In genomic region chr1:933603-933940, GRCh38 we compare ENCODE assay signal across 17 cellular contexts. TPM values are rescaled to one million over a fixed set of nuclear protein-coding genes. Genes with fewer than 3 reads are reported as not detected.
A peak's percentile ranks its signal among the peaks of the same experiment; 100 is the strongest.
DNase-seq lines count a peak whose midpoint lies in the region; TF ChIP-seq lines count a peak whose summit lies in the region.
"Had no signal": no experiment of that assay in that cellular context is flagged by ENCODE, and none has a peak within 500 bp of the region (broad histone marks: within the 10 kb centered on the region; RNA-seq: fewer than 3 reads in every experiment).

No MANE protein-coding gene starts in this region.

- CTCF ChIA-PET in HEK293 (lab: Yijun Ruan, JAX) = interaction anchor here (1.3 to 1.4 kb wide), 2 partner anchors 11 to 29 kb away, joined by 5 to 6 read pairs; no protein-coding TSS in a partner anchor

- peak in 2 of 3 experiments; percentile 45 to 69 for DNase-seq in NCI-H1417 (lab: John Stamatoyannopoulos, UW)
- DNase-seq in NCI-H1417 treated with DMSO at 0.1 percent for 48 hours (lab: John Stamatoyannopoulos, UW) = no peak
- peak; percentile 59 for DNase-seq in retina
- DNase-seq in right atrium auricular region (ENCODE audit: low spot score) = no peak
- DNase-seq in vagina (ENCODE audit: extremely low spot score in 2 of 2) = no peak
- DNase-seq in SKM-1 (lab: John Stamatoyannopoulos, UW; ENCODE audit: unreplicated experiment) = no peak
- DNase-seq: DMS79 treated with DMSO at 0.1 percent for 48 hours, GM23248, HFFc6, KBM-7, NCI-H1105, NCI-H1930, NCI-H526, SHP77 treated with DMSO at 0.1 percent for 48 hours had no signal

- H3K4me3 ChIP-seq in HEK293 (ENCODE audit: low read depth, low read length) = no peak overlapping the region
- no peak overlapping the region for H3K4me3 ChIP-seq in right atrium auricular region
- H3K4me3 ChIP-seq in vagina = no peak overlapping the region
- H3K4me3 ChIP-seq: GM23248 had no signal

- H3K27ac ChIP-seq in HEK293 (ENCODE audit: extremely low read depth, low read depth, low read length) = no peak overlapping the region
- peak overlapping the region; percentile 80 for H3K27ac ChIP-seq in VCaP
- no peak overlapping the region for H3K27ac ChIP-seq in right atrium auricular region
- no peak overlapping the region for H3K27ac ChIP-seq in vagina
- H3K27ac ChIP-seq: GM23248 had no signal

- peaks cover 0 to 45% of the 10 kb centered on the region in 2 experiments; a peak in 1 of 3 replicates for H3K36me3 ChIP-seq in HEK293 (ENCODE audit: control insufficient read depth in 2 of 2, insufficient read depth in 1 of 2, low read length in 2 of 2)
- no peaks in the 10 kb centered on the region for H3K36me3 ChIP-seq in right atrium auricular region
- H3K36me3 ChIP-seq in vagina = no peaks in the 10 kb centered on the region

- peaks cover 0 to 8% of the 10 kb centered on the region in 2 donors for H3K27me3 ChIP-seq in right atrium auricular region
- H3K27me3 ChIP-seq in vagina = no peaks in the 10 kb centered on the region

- no peak for TF ChIP-seq CTCF in HEK293 (tag by site-specific recombination; IDR thresholded peaks at IDR 0.05)
- no peak for TF ChIP-seq CTCF in VCaP (conservative IDR thresholded peaks at IDR 0.05)
- no peak for TF ChIP-seq CTCF in right atrium auricular region (IDR thresholded peaks at IDR 0.05)
- TF ChIP-seq CTCF in vagina (IDR thresholded peaks at IDR 0.05) = no peak

- H3K4me1 ChIP-seq in HEK293 (ENCODE audit: control insufficient read depth, insufficient read depth, low read length) (peaks cover 36% of the 10 kb centered on the region), right atrium auricular region (peaks cover 0 to 16% of the 10 kb centered on the region in 2 donors), vagina (peaks cover 12% of the 10 kb centered on the region)

- POLR2A ChIA-PET in HEK293 (lab: Yijun Ruan, JAX) = interaction anchor here (0.6 to 6.5 kb wide), 4 partner anchors 8 to 41 kb away, joined by 3 to 111 read pairs (median 6); no protein-coding TSS in a partner anchor

- no peaks in the 10 kb centered on the region for H3K9me3 ChIP-seq in HEK293 (ENCODE audit: control insufficient read depth, insufficient read depth, low read depth, low read length)
- H3K9me3 ChIP-seq in right atrium auricular region = no peaks in the 10 kb centered on the region
- H3K9me3 ChIP-seq in vagina = no peaks in the 10 kb centered on the region

- TF ChIP-seq POLR2A in vagina (IDR thresholded peaks at IDR 0.05) = no peak

- intact Hi-C loops in vagina (cut with DNase I) = no loop called here

TF ChIP-seq in HEK293, 187 proteins besides CTCF, POLR2A, EP300 and RAD21:
- peak; percentile 66 for TF ChIP-seq OSR2 (tag by site-specific recombination; IDR thresholded peaks at IDR 0.05)
- TF ChIP-seq GLIS1 (tag by site-specific recombination; IDR thresholded peaks at IDR 0.05) = peak; percentile 100
- no peak for TF ChIP-seq ZNF416 (tag by site-specific recombination; IDR thresholded peaks at IDR 0.05)
- TF ChIP-seq, protein P1, sequence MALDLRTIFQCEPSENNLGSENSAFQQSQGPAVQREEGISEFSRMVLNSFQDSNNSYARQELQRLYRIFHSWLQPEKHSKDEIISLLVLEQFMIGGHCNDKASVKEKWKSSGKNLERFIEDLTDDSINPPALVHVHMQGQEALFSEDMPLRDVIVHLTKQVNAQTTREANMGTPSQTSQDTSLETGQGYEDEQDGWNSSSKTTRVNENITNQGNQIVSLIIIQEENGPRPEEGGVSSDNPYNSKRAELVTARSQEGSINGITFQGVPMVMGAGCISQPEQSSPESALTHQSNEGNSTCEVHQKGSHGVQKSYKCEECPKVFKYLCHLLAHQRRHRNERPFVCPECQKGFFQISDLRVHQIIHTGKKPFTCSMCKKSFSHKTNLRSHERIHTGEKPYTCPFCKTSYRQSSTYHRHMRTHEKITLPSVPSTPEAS (tag by site-specific recombination; IDR thresholded peaks at IDR 0.05) = no peak
- TF ChIP-seq KLF1 (tag by site-specific recombination; IDR thresholded peaks at IDR 0.05) = 0 out of 2 replicates have a peak, but pooled peaks have one; percentile 26
- TF ChIP-seq, protein P2, sequence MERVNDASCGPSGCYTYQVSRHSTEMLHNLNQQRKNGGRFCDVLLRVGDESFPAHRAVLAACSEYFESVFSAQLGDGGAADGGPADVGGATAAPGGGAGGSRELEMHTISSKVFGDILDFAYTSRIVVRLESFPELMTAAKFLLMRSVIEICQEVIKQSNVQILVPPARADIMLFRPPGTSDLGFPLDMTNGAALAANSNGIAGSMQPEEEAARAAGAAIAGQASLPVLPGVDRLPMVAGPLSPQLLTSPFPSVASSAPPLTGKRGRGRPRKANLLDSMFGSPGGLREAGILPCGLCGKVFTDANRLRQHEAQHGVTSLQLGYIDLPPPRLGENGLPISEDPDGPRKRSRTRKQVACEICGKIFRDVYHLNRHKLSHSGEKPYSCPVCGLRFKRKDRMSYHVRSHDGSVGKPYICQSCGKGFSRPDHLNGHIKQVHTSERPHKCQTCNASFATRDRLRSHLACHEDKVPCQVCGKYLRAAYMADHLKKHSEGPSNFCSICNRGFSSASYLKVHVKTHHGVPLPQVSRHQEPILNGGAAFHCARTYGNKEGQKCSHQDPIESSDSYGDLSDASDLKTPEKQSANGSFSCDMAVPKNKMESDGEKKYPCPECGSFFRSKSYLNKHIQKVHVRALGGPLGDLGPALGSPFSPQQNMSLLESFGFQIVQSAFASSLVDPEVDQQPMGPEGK (tag by site-specific recombination; IDR thresholded peaks at IDR 0.05) = peak; percentile 84
- TF ChIP-seq ZNF398 (tag by site-specific recombination; IDR thresholded peaks at IDR 0.05) = peak; percentile 27; the same call in 1 of the 2 replicates
- TF ChIP-seq IKZF3 (tag by site-specific recombination; IDR thresholded peaks at IDR 0.05) = peak; percentile 75; the same call in 1 of the 2 replicates
- 0 out of 2 replicates have a peak, but pooled peaks have one; percentile 15 for TF ChIP-seq WT1 (tag by site-specific recombination; IDR thresholded peaks at IDR 0.05)
- peak; percentile 40; the same call in 1 of the 2 replicates for TF ChIP-seq ZNF341 (tag by site-specific recombination; IDR thresholded peaks at IDR 0.05; ENCODE audit: low read depth)
- peak; percentile 76; the same call in 1 of the 2 replicates for TF ChIP-seq ZNF423 (tag by site-specific recombination; IDR thresholded peaks at IDR 0.05)
- TF ChIP-seq ZNF24 (tag by site-specific recombination; IDR thresholded peaks at IDR 0.05) = no peak
- TF ChIP-seq ZNF175 (tag by site-specific recombination; IDR thresholded peaks at IDR 0.05) = no peak
- TF ChIP-seq EGR2 (tag by site-specific recombination; IDR thresholded peaks at IDR 0.05; ENCODE audit: low read depth) = peak; percentile 23; the same call in 1 of the 2 replicates
- no peak for TF ChIP-seq ZFP3 (tag by site-specific recombination; IDR thresholded peaks at IDR 0.05; ENCODE audit: low read depth)
- TF ChIP-seq ZBTB1 (tag by site-specific recombination; IDR thresholded peaks at IDR 0.05) = no peak
- TF ChIP-seq ZNF335 (tag by site-specific recombination; conservative IDR thresholded peaks at IDR 0.05) = 0 out of 2 replicates have a peak, but pooled peaks have one; percentile 21
- TF ChIP-seq ZFHX2 (tag by site-specific recombination; conservative IDR thresholded peaks at IDR 0.05) = peak; percentile 70
- TF ChIP-seq GLIS2 (tag by site-specific recombination; IDR thresholded peaks at IDR 0.05) = peak; percentile 85
- no peak for TF ChIP-seq ZNF585B (tag by site-specific recombination; IDR thresholded peaks at IDR 0.05)
- TF ChIP-seq ZEB2 (tag by site-specific recombination; IDR thresholded peaks at IDR 0.05) = peak; percentile 71
- TF ChIP-seq ZBTB8A (tag by site-specific recombination; IDR thresholded peaks at IDR 0.05) = peak; percentile 7; the same call in 1 of the 2 replicates
- peak; percentile 99 for TF ChIP-seq ZIC2 (tag by site-specific recombination; IDR thresholded peaks at IDR 0.05)
- no peak for TF ChIP-seq ZNF214 (tag by site-specific recombination; IDR thresholded peaks at IDR 0.05; ENCODE audit: borderline replicate concordance)
TF ChIP-seq in HEK293: peak in this region for 16.

RNA-seq across cellular contexts. Expression of gene SAMD11, which starts 9.8 kb away (rescaled TPM):
- total RNA-seq in right atrium auricular region (1 to 10 TPM; 2.7 to 6.4 TPM), vagina (33.9 TPM)

RNA-seq across cellular contexts. Expression of gene NOC2L, which starts 25.5 kb away (rescaled TPM):
- total RNA-seq in right atrium auricular region (10 to 100 TPM; 29.5 to 38.8 TPM), vagina (42.5 TPM)

RNA-seq across cellular contexts. Expression of gene KLHL17, which starts 26.8 kb away (rescaled TPM):
- total RNA-seq in right atrium auricular region (1 to 10 TPM; 2.4 to 2.9 TPM), vagina (19.6 TPM)

RNA-seq across cellular contexts. Expression of gene PLEKHN1, which starts 32.7 kb away (rescaled TPM):
- total RNA-seq in right atrium auricular region (under 1 TPM in 1 of 2 donors, not detected in 1; 0.59 TPM), vagina (15.2 TPM)

RNA-seq across cellular contexts. Expression of gene PERM1, which starts 48.3 kb away (rescaled TPM):
- 10 to 100 TPM; 22.0 to 61.8 TPM for total RNA-seq in right atrium auricular region
- total RNA-seq in vagina = not detected
- total RNA-seq: A172, GM23248 had no signal

Comparison
In these comparisons a context has a peak if more than half of its experiments do, and no peak if none do; other contexts are left out.
1. DNase-seq: peak in NCI-H1417 (2 of 3) and retina (single experiment); none in NCI-H1417 treated with DMSO at 0.1 percent for 48 hours (single experiment), right atrium auricular region (single experiment), vagina (0 of 2) and SKM-1 (single experiment).